In the genomic region with DNA sequence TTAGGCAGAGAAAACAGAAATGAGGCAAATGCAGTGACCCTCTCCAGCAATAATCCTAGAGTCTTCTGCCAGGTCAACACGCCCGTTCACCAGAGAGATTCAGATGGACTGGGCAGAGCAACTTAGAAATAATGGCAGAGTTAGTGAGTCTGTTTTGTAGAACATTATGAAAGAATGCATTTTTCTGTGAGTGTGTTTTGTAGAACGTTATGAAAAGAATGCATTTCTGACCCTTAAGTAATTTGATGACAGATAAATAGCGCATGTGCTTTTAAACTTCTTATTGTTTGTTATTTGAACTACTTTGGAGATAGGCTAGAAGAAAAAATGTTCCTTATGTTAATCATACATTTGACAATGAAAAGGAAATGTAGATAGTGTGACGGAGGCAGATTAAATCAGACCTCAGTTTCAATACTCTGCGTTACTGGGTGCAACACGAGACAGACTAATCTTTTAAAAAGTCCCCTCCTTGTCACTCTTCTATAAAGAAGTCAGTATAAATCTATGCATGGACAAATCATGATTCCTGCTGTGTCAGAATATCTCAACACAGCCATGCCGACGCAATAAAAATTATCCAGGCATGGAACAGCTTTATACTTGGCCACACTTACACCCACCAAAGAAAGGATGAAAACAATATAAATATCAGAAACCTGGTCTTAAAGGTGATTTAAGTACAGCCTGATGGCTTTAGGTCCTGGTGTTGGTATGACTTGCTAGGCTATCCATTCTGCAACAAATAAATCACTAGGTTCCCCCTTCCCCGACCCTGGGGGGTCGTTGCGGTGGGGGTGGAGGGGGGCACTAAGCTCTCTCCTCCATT, we compare ENCODE assay signal across 23 cellular contexts. TPM values are rescaled to one million over a fixed set of nuclear protein-coding genes. Genes with fewer than 3 reads are reported as not detected.
DNase-seq lines count a peak whose midpoint lies in the region; ATAC-seq and TF ChIP-seq lines count a peak whose summit lies in the region.
"Had no signal": no experiment of that assay in that cellular context is flagged by ENCODE, and none has a peak within 500 bp of the region (broad histone marks: within the 10 kb centered on the region; RNA-seq: fewer than 3 reads in every experiment).

No MANE protein-coding gene starts in this region.

- no peaks in the 10 kb centered on the region for H3K36me3 ChIP-seq in HEK293 (ENCODE audit: control insufficient read depth in 2 of 2, insufficient read depth in 1 of 2, low read length in 2 of 2)
- H3K36me3 ChIP-seq: cardiac muscle cell, gastrocnemius medialis, SJCRH30, uterus had no signal

- POLR2A ChIA-PET in AG04449 (lab: Yijun Ruan, JAX), result no interaction called here
- POLR2A ChIA-PET in HEK293 (lab: Yijun Ruan, JAX), result no interaction called here

- no peaks in the 10 kb centered on the region for H3K9me3 ChIP-seq in HEK293 (ENCODE audit: control insufficient read depth, insufficient read depth, low read depth, low read length)
- H3K9me3 ChIP-seq: gastrocnemius medialis, SJCRH30, uterus had no signal

- H3K4me1 ChIP-seq in HEK293 (ENCODE audit: control insufficient read depth, insufficient read depth, low read length), result peaks cover 13% of the 10 kb centered on the region
- H3K4me1 ChIP-seq: SJCRH30 had no signal

- no peak for ATAC-seq in GM21619 (IDR thresholded peaks at IDR 0.05; ENCODE audit: unreplicated experiment)
- ATAC-seq: activated naive CD4-positive, alpha-beta T cell treated with anti-CD3 and anti-CD28 coated beads, Interleukin-2, amount 50 U/mL, for 72 hours; CD8-positive, alpha-beta T cell; gastrocnemius medialis; natural killer cell had no signal

- CTCF ChIA-PET in AG04449 (lab: Yijun Ruan, JAX), result no interaction called here
- CTCF ChIA-PET in HEK293 (lab: Yijun Ruan, JAX), result interaction anchor here (0.9 kb wide), 1 partner anchor 208 kb away, joined by 3 read pairs; no protein-coding TSS in a partner anchor

- DNase-seq in AG04449 (ENCODE audit: low read depth, low spot score) (peak; percentile 36), dedifferentiated amniotic fluid mesenchymal stem cell (ENCODE audit: extremely low spot score) (peak; percentile 54), kidney tubule cell (ENCODE audit: low spot score) (peak; percentile 13), ureter (ENCODE audit: low spot score) (no peak)
- DNase-seq in stimulated activated CD4-positive, alpha-beta T cell treated with anti-CD3 and anti-CD28 coated beads, Interleukin-2, amount 100 ng/mL, for 48 hours, result no peak
- DNase-seq in activated CD4-positive, alpha-beta T cell treated with anti-CD3 and anti-CD28 coated beads for 48 hours, result no peak
- DNase-seq: activated CD4-positive, alpha-beta T cell treated with anti-CD3 and anti-CD28 coated beads, Interleukin-2, amount 50 U/mL, for 1 hour; activated T-cell treated with anti-CD3 and anti-CD28 coated beads for 4 hours; CD8-positive, alpha-beta T cell; gastrocnemius medialis; MM.1S; natural killer cell; NCI-H1930; NCI-H69; SJCRH30; uterus had no signal

- no peak for TF ChIP-seq CTCF in AG04449 (IDR thresholded peaks at IDR 0.05; ENCODE audit: insufficient read depth, low read length, missing control alignments)
- TF ChIP-seq CTCF in HEK293 (tag by site-specific recombination; IDR thresholded peaks at IDR 0.05), result no peak

- no peak overlapping the region for H3K27ac ChIP-seq in HEK293 (ENCODE audit: extremely low read depth, low read depth, low read length)
- H3K27ac ChIP-seq: cardiac muscle cell, gastrocnemius medialis, SJCRH30, uterus had no signal

- H3K4me3 ChIP-seq in AG04449 (ENCODE audit: low read depth, low read length), result no peak overlapping the region
- no peak overlapping the region for H3K4me3 ChIP-seq in HEK293 (ENCODE audit: low read depth, low read length)
- H3K4me3 ChIP-seq: cardiac muscle cell, gastrocnemius medialis, SJCRH30, uterus had no signal

TF ChIP-seq in HEK293, 187 proteins besides CTCF, POLR2A, EP300 and RAD21 (continues in another document):
- TF ChIP-seq SCRT1 (tag by site-specific recombination; IDR thresholded peaks at IDR 0.05; ENCODE audit: borderline replicate concordance) (no peak; the same call in 1 of the 2 replicates), BCL11A (tag by site-specific recombination; IDR thresholded peaks at IDR 0.05; ENCODE audit: low read depth) (no peak), FEZF1 (tag by site-specific recombination; IDR thresholded peaks at IDR 0.05) (peak; percentile 83), ZBTB8A (tag by site-specific recombination; IDR thresholded peaks at IDR 0.05) (peak; percentile 21; the same call in 1 of the 2 replicates), WT1 (tag by site-specific recombination; IDR thresholded peaks at IDR 0.05) (peak; percentile 60), ZNF354C (tag by site-specific recombination; IDR thresholded peaks at IDR 0.05; ENCODE audit: borderline replicate concordance, low read depth) (no peak), ZNF324 (tag by site-specific recombination; IDR thresholded peaks at IDR 0.05) (no peak), ZNF24 (tag by site-specific recombination; IDR thresholded peaks at IDR 0.05) (no peak), ZNF121 (tag by site-specific recombination; IDR thresholded peaks at IDR 0.05) (peak; percentile 9; the same call in 1 of the 2 replicates), ZNF2 (tag by site-specific recombination; IDR thresholded peaks at IDR 0.05) (no peak), MZF1 (tag by site-specific recombination; IDR thresholded peaks at IDR 0.05; ENCODE audit: borderline replicate concordance) (peak; percentile 44; the same call in 1 of the 2 replicates), ZNF843 (tag by site-specific recombination; IDR thresholded peaks at IDR 0.05) (peak; percentile 83), ZSCAN30 (tag by site-specific recombination; IDR thresholded peaks at IDR 0.05) (0 out of 2 replicates have a peak, but pooled peaks have one; percentile 18), TCF7L2 (IDR thresholded peaks at IDR 0.05; ENCODE audit: borderline replicate concordance, low read depth, low read length) (peak; percentile 75; the same call in 1 of the 2 replicates), ZNF555 (tag by site-specific recombination; conservative IDR thresholded peaks at IDR 0.05) (no peak), SETDB1 (IDR thresholded peaks at IDR 0.05; ENCODE audit: insufficient read length, low read length) (no peak), ZSCAN23 (tag by site-specific recombination; IDR thresholded peaks at IDR 0.05) (no peak), IKZF3 (tag by site-specific recombination; IDR thresholded peaks at IDR 0.05) (peak; percentile 11; the same call in 1 of the 2 replicates), KLF10 (tag by site-specific recombination; IDR thresholded peaks at IDR 0.05) (peak; percentile 41; the same call in 1 of the 2 replicates), MYNN (tag by site-specific recombination; IDR thresholded peaks at IDR 0.05; ENCODE audit: borderline replicate concordance) (no peak), GLIS2 (tag by site-specific recombination; IDR thresholded peaks at IDR 0.05) (peak; percentile 39; the same call in 1 of the 2 replicates), ZNF223 (tag by site-specific recombination; IDR thresholded peaks at IDR 0.05) (no peak), ZNF558 (tag by site-specific recombination; IDR thresholded peaks at IDR 0.05) (no peak), ZNF561 (tag by site-specific recombination; IDR thresholded peaks at IDR 0.05; ENCODE audit: borderline replicate concordance) (0 out of 2 replicates have a peak, but pooled peaks have one; percentile 44), GLIS1 (tag by site-specific recombination; IDR thresholded peaks at IDR 0.05) (peak; percentile 73), ZFP3 (tag by site-specific recombination; IDR thresholded peaks at IDR 0.05; ENCODE audit: low read depth) (no peak)
- TF ChIP-seq, protein P1, sequence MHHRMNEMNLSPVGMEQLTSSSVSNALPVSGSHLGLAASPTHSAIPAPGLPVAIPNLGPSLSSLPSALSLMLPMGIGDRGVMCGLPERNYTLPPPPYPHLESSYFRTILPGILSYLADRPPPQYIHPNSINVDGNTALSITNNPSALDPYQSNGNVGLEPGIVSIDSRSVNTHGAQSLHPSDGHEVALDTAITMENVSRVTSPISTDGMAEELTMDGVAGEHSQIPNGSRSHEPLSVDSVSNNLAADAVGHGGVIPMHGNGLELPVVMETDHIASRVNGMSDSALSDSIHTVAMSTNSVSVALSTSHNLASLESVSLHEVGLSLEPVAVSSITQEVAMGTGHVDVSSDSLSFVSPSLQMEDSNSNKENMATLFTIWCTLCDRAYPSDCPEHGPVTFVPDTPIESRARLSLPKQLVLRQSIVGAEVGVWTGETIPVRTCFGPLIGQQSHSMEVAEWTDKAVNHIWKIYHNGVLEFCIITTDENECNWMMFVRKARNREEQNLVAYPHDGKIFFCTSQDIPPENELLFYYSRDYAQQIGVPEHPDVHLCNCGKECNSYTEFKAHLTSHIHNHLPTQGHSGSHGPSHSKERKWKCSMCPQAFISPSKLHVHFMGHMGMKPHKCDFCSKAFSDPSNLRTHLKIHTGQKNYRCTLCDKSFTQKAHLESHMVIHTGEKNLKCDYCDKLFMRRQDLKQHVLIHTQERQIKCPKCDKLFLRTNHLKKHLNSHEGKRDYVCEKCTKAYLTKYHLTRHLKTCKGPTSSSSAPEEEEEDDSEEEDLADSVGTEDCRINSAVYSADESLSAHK (tag by site-specific recombination; IDR thresholded peaks at IDR 0.05), result peak; percentile 67; the same call in 1 of the 2 replicates
- TF ChIP-seq, protein P2, sequence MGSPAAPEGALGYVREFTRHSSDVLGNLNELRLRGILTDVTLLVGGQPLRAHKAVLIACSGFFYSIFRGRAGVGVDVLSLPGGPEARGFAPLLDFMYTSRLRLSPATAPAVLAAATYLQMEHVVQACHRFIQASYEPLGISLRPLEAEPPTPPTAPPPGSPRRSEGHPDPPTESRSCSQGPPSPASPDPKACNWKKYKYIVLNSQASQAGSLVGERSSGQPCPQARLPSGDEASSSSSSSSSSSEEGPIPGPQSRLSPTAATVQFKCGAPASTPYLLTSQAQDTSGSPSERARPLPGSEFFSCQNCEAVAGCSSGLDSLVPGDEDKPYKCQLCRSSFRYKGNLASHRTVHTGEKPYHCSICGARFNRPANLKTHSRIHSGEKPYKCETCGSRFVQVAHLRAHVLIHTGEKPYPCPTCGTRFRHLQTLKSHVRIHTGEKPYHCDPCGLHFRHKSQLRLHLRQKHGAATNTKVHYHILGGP (tag by site-specific recombination; IDR thresholded peaks at IDR 0.05), result no peak
- TF ChIP-seq, protein P3, sequence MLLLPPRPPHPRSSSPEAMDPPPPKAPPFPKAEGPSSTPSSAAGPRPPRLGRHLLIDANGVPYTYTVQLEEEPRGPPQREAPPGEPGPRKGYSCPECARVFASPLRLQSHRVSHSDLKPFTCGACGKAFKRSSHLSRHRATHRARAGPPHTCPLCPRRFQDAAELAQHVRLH (tag by site-specific recombination; IDR thresholded peaks at IDR 0.05), result 0 out of 2 replicates have a peak, but pooled peaks have one; percentile 49

RNA-seq across cellular contexts. Expression of gene MARCHF10, which starts 47.8 kb away (rescaled TPM):
- total RNA-seq in ureter, result 0.60 TPM
- total RNA-seq: A172; activated naive CD4-positive, alpha-beta T cell treated with anti-CD3 and anti-CD28 coated beads, Interleukin-2, amount 50 U/mL, for 72 hours; CD8-positive, alpha-beta T cell; gastrocnemius medialis; OCI-LY7; pulmonary artery endothelial cell; SJCRH30 had no signal

Comparison
In these comparisons a context has a peak if more than half of its experiments do, and no peak if none do; other contexts are left out.
1. DNase-seq: peak in AG04449 (single experiment), dedifferentiated amniotic fluid mesenchymal stem cell (single experiment) and kidney tubule cell (single experiment); none in stimulated activated CD4-positive, alpha-beta T cell treated with anti-CD3 and anti-CD28 coated beads, Interleukin-2, amount 100 ng/mL, for 48 hours (0 of 2), ureter (single experiment) and activated CD4-positive, alpha-beta T cell treated with anti-CD3 and anti-CD28 coated beads for 48 hours (single experiment).